8 cellular contexts compared by ENCODE assay signal in genomic region chr17:36546418-36547093, GRCh38.
A peak's percentile ranks its signal among the peaks of the same experiment; 100 is the strongest.
DNase-seq lines count a peak whose midpoint lies in the region; ATAC-seq and TF ChIP-seq lines count a peak whose summit lies in the region.

No MANE protein-coding gene starts in this region.

- DNase-seq in GM12865 (ENCODE audit: low read depth), result peak; percentile 17
- peak; percentile 60 for DNase-seq in RKO (ENCODE audit: low spot score)
- peak; percentile 23 to 49 for DNase-seq in erythroblast (lab: John Stamatoyannopoulos, UW)
- DNase-seq in foreskin melanocyte, result no peak
- DNase-seq in NCI-H1436 (lab: John Stamatoyannopoulos, UW), result no peak

- H3K9ac ChIP-seq in rectal smooth muscle tissue (ENCODE audit: low read length), result no peak overlapping the region

- TF ChIP-seq POLR2A in erythroblast (IDR thresholded peaks at IDR 0.05; ENCODE audit: low read length), result no peak

- H3K4me3 ChIP-seq in GM12865 (ENCODE audit: low read depth, low read length) (peak overlapping the region; percentile 89), rectal smooth muscle tissue (ENCODE audit: low read length) (peak overlapping the region; percentile 69)

- H3K27ac ChIP-seq in rectal smooth muscle tissue (ENCODE audit: low read depth, low read length), result peak overlapping the region; percentile 90

- no peak for ATAC-seq in GM19395 (IDR thresholded peaks at IDR 0.05; ENCODE audit: unreplicated experiment)
- ATAC-seq in HG02870 (IDR thresholded peaks at IDR 0.05; ENCODE audit: unreplicated experiment), result no peak

- no peaks in the 10 kb centered on the region for H3K36me3 ChIP-seq in rectal smooth muscle tissue (ENCODE audit: control insufficient read depth, insufficient read depth, low read length)

- no peaks in the 10 kb centered on the region for H3K27me3 ChIP-seq in rectal smooth muscle tissue (ENCODE audit: control insufficient read depth, insufficient read depth, low read length)

- peaks cover 19% of the 10 kb centered on the region for H3K4me1 ChIP-seq in rectal smooth muscle tissue (ENCODE audit: control insufficient read depth, insufficient read depth, low read length)

- TF ChIP-seq CTCF in GM12865 (IDR thresholded peaks at IDR 0.05; ENCODE audit: insufficient read depth, low read depth, low read length, missing control alignments), result no peak

Comparison
In these comparisons a context has a peak if more than half of its experiments do, and no peak if none do; other contexts are left out.
1. DNase-seq: peak in GM12865 (single experiment), RKO (single experiment) and erythroblast (2 of 2); none in foreskin melanocyte (single experiment) and NCI-H1436 (single experiment).